ENCODE assay signal across 13 cellular contexts in the genomic region with DNA sequence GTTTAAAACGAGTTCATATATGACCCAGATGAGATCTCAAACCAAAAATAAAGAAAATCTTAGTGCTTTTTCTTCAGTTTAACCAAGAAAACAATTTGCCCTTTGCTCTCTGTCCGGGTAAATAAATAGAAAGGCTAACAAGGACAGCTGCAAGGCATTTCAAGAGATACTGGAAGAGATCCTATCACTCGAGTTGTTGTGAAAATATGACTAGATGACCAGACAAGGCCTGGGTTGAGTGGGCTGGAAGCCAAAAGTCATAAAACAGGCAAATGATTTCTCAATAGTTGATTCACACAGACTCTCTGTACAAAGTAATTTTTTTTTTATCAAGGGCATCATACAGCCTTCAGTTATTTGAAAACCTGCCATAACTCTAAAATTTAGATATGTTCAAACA. TPM values are rescaled to one million over a fixed set of nuclear protein-coding genes. Genes with fewer than 3 reads are reported as not detected.
DNase-seq lines count a peak whose midpoint lies in the region; ATAC-seq and TF ChIP-seq lines count a peak whose summit lies in the region.
"Had no signal": no experiment of that assay in that cellular context is flagged by ENCODE, and none has a peak within 500 bp of the region (broad histone marks: within the 10 kb centered on the region; RNA-seq: fewer than 3 reads in every experiment).

No MANE protein-coding gene starts in this region.

- H3K4me3 Mint-ChIP-seq in activated T-cell treated with anti-CD3 and anti-CD28 coated beads, Interleukin-2, amount 50 U/mL, for 72 hours: no peak overlapping the region
- H3K4me3 Mint-ChIP-seq: CD4-positive, alpha-beta T cell had no signal

- no peak overlapping the region for H3K9ac ChIP-seq in GM23248

- TF ChIP-seq CTCF in choroid plexus epithelial cell (conservative IDR thresholded peaks at IDR 0.05; ENCODE audit: low read depth, low read length) (no peak), prostate gland (IDR thresholded peaks at IDR 0.05) (no peak)

- intact Hi-C loops in prostate gland (cut with DNase I): no loop called here

- no peaks in the 10 kb centered on the region for H3K27me3 Mint-ChIP-seq in activated T-cell treated with anti-CD3 and anti-CD28 coated beads, Interleukin-2, amount 50 U/mL, for 72 hours (ENCODE audit: low read depth)
- H3K27me3 Mint-ChIP-seq: CD4-positive, alpha-beta T cell had no signal

- H3K4me2 ChIP-seq in GM23248 (ENCODE audit: unreplicated experiment): no peak overlapping the region

- no peak overlapping the region for H3K27ac Mint-ChIP-seq in activated T-cell treated with anti-CD3 and anti-CD28 coated beads, Interleukin-2, amount 50 U/mL, for 72 hours
- H3K27ac Mint-ChIP-seq: CD4-positive, alpha-beta T cell had no signal

- H3K4me3 ChIP-seq in GM23248 (no peak overlapping the region), choroid plexus epithelial cell (ENCODE audit: low read depth, low read length) (no peak overlapping the region), prostate gland (no peak overlapping the region), MG63 (no peak overlapping the region)
- H3K4me3 ChIP-seq: left lung had no signal

- no peak for TF ChIP-seq POLR2A in prostate gland (IDR thresholded peaks at IDR 0.05)

- H3F3A ChIP-seq in GM23248 (ENCODE audit: insufficient read depth): no peaks in the 10 kb centered on the region

- H3K27ac ChIP-seq in GM23248: no peak overlapping the region
- no peak overlapping the region for H3K27ac ChIP-seq in prostate gland
- H3K27ac ChIP-seq: left lung had no signal

- no peaks in the 10 kb centered on the region for H4K20me1 ChIP-seq in GM23248 (ENCODE audit: insufficient read depth)

- H3K79me2 ChIP-seq in GM23248 (ENCODE audit: insufficient read depth): no peaks in the 10 kb centered on the region

- no peaks in the 10 kb centered on the region for H3K27me3 ChIP-seq in GM23248 (replicated peaks; ENCODE audit: insufficient read depth)
- no peaks in the 10 kb centered on the region for H3K27me3 ChIP-seq in prostate gland (replicated peaks; ENCODE audit: insufficient read depth)
- H3K27me3 ChIP-seq in MG63: peaks cover 3% of the 10 kb centered on the region; the same call in 1 of the 2 replicates
- H3K27me3 ChIP-seq: left lung had no signal

- no peaks in the 10 kb centered on the region for H3K36me3 Mint-ChIP-seq in activated T-cell treated with anti-CD3 and anti-CD28 coated beads, Interleukin-2, amount 50 U/mL, for 72 hours (ENCODE audit: insufficient read depth in 2 of 2)

- DNase-seq in GM23248 (peak; percentile 16), NCI-H2196 treated with DMSO at 0.1 percent for 48 hours (lab: John Stamatoyannopoulos, UW; ENCODE audit: unreplicated experiment) (peak; percentile 77), choroid plexus epithelial cell (ENCODE audit: low read depth) (peak; percentile 42), prostate gland (ENCODE audit: low spot score) (peak; percentile 27), superior temporal gyrus (ENCODE audit: extremely low spot score) (no peak), MG63 (no peak)
- DNase-seq in activated T-cell treated with anti-CD3 and anti-CD28 coated beads, Interleukin-2, amount 50 U/mL, for 72 hours: no peak
- DNase-seq: CD4-positive, alpha-beta T cell; left lung; T-helper 1 cell had no signal

- no peaks in the 10 kb centered on the region for H3K9me3 Mint-ChIP-seq in activated T-cell treated with anti-CD3 and anti-CD28 coated beads, Interleukin-2, amount 50 U/mL, for 72 hours

- no peaks in the 10 kb centered on the region for H3K36me3 ChIP-seq in GM23248 (ENCODE audit: low read depth)
- H3K36me3 ChIP-seq in prostate gland: no peaks in the 10 kb centered on the region
- H3K36me3 ChIP-seq in MG63: no peaks in the 10 kb centered on the region
- H3K36me3 ChIP-seq: left lung had no signal

- H3K4me1 ChIP-seq in GM23248 (ENCODE audit: insufficient read depth): no peaks in the 10 kb centered on the region
- H3K4me1 ChIP-seq in prostate gland (replicated peaks): no peaks in the 10 kb centered on the region
- H3K4me1 ChIP-seq: left lung had no signal

- no peaks in the 10 kb centered on the region for H3K9me3 ChIP-seq in GM23248 (ENCODE audit: low read depth)
- H3K9me3 ChIP-seq in prostate gland: no peaks in the 10 kb centered on the region
- no peaks in the 10 kb centered on the region for H3K9me3 ChIP-seq in MG63
- H3K9me3 ChIP-seq: left lung had no signal

- WGBS in GM23248 (ENCODE audit: low coverage in 1 of 2, low lambda C conversion rate in 2 of 2, missing lambda C conversion rate in 2 of 2), 2 experiments: 12 to 15% methylated on average over 3 of the region's 3 CpGs
- 13% methylated on average over 3 of the region's 3 CpGs for WGBS in prostate gland

- no peak overlapping the region for H2AFZ ChIP-seq in GM23248

- H3K4me1 Mint-ChIP-seq in activated T-cell treated with anti-CD3 and anti-CD28 coated beads, Interleukin-2, amount 50 U/mL, for 72 hours (ENCODE audit: low read depth): no peaks in the 10 kb centered on the region

- no peaks in the 10 kb centered on the region for H3K9me2 ChIP-seq in GM23248 (ENCODE audit: insufficient read depth)

- in situ Hi-C loops in GM23248 (cut with MboI): no loop called here

- no peak for ATAC-seq in GM18909 (IDR thresholded peaks at IDR 0.05; ENCODE audit: poor library complexity, unreplicated experiment)
- no peak for ATAC-seq in activated T-cell treated with anti-CD3 and anti-CD28 coated beads, Interleukin-2, amount 50 U/mL, for 72 hours (replicated peaks in 1 of 2)
- ATAC-seq: left lung, right cardiac atrium had no signal

RNA-seq across cellular contexts. Expression of a gene that starts 55.9 kb away (rescaled TPM):
- not detected in 2 replicates for total RNA-seq in GM23248 (2014; rRNA removed; shearing (Covaris generic))
- not detected in 2 replicates for polyA plus RNA-seq in GM23248 (2016; fragmentation: Nextera tagmentation; extraction: Ambion mirVana)
- total RNA-seq in prostate gland: 1 to 10 TPM in 1 of 2 donors, under 1 TPM in 1; 0.91 to 6.2 TPM
- total RNA-seq in MG63 (2014; rRNA removed; shearing (Covaris generic); ENCODE audit: low replicate concordance): not detected in 2 replicates
- total RNA-seq in activated T-cell treated with anti-CD3 and anti-CD28 coated beads, Interleukin-2, amount 50 U/mL, for 72 hours: not detected
- total RNA-seq: CD4-positive, alpha-beta T cell; NCI-H460 had no signal

Comparison
In these comparisons a context has a peak if more than half of its experiments do, and no peak if none do; other contexts are left out.
1. DNase-seq: peak in GM23248 (single experiment), NCI-H2196 treated with DMSO at 0.1 percent for 48 hours (single experiment), choroid plexus epithelial cell (single experiment) and prostate gland (single experiment); none in superior temporal gyrus (single experiment), MG63 (single experiment) and activated T-cell treated with anti-CD3 and anti-CD28 coated beads, Interleukin-2, amount 50 U/mL, for 72 hours (0 of 2).